Comparison of ENCODE assay signal across 8 cellular contexts in the genomic region with DNA sequence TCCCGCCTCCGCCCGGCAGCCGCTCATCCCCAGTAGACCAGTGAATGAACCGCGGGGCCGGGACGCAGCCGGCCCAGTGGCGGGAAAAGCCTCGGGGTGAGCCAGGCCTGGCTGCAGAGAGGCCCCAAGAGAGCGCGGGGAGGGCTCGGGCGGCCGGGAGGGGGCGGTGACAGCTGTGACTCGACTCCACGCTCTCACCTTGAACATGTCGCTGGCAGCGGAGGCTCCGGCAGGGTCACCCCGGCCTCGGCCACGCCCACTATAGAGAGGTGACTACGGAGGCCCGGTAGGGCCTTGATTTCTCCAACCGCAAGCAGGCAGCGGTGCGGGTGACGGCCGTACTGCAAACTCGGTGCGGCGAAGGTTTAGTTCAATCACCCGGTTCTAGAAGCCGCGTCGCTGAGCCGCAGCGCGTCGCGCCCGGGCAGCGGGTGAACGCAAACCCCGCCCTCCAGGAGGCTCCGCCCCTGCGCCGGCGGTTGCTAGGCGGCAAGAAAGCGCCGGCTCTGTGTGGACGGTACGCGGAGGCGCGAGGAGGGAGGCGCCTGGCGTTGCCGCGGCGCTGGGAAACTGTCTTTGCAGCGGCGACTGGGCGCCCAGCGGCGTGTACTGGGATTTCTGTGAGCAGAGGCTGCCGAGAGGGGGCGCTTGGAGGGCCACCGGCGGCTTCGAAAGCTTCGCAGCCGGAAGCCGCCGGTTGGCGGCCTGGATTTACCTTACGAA. TPM values are rescaled to one million over a fixed set of nuclear protein-coding genes. Genes with fewer than 3 reads are reported as not detected.
DNase-seq lines count a peak whose midpoint lies in the region; ATAC-seq and TF ChIP-seq lines count a peak whose summit lies in the region.

A gene (minus strand): TSS at position 443 of the 723 bp plus-strand sequence. CDS start 236 bp downstream, at position 207.
A gene with protein sequence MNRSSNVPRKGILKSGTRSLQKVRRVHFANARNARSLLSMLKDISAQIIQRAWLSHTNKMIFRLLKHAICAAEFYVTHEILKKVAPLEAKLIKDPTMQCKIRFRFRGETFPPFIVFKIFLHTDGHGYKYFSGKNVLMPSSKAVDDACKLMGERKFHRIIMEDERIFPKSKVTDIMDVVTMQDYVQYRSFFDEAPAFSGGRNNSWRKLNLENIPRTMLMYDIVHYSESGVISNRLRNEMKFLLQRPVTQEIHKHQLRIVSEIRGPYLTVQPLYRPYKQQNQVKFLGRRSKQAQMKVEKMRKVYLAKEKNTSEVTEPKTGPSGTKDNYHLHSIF (plus strand): TSS at position 511 of the 723 bp plus-strand sequence. CDS start 2,297 bp downstream, outside the sequence.

- no peaks in the 10 kb centered on the region for H3K9me3 Mint-ChIP-seq in Caco-2 (ENCODE audit: unreplicated experiment)
- no peaks in the 10 kb centered on the region for H3K9me3 Mint-ChIP-seq in effector memory CD8-positive, alpha-beta T cell

- CTCF ChIA-PET in Caco-2 (lab: Charles Lee): interaction anchor here (0.9 kb wide), 1 partner anchor 147 kb away, joined by 4 read pairs; a partner anchor contains a TSS

- H3K27ac ChIP-seq in mesodermal cell (ENCODE audit: low read depth, low read length, severe bottlenecking): peak within 1 kb of the TSS; percentile 85

- H3K27me3 Mint-ChIP-seq in Caco-2 (ENCODE audit: insufficient read depth, unreplicated experiment): no peaks in the 10 kb centered on the region
- no peaks in the 10 kb centered on the region for H3K27me3 Mint-ChIP-seq in effector memory CD8-positive, alpha-beta T cell

- H3K4me3 ChIP-seq in Caco-2 (ENCODE audit: low read depth, low read length) (peak within 1 kb of the TSS; percentile 39), mesodermal cell (ENCODE audit: extremely low read depth, insufficient read depth, low read length, poor library complexity, severe bottlenecking) (peak within 1 kb of the TSS; percentile 58)

- 0 to 1% methylated on average over 24 to 44 of the region's 81 CpGs for WGBS in mesodermal cell (ENCODE audit: insufficient coverage in 2 of 2), 2 experiments

- no TSS peak for BruUV-seq in Caco-2 (replicated peaks; lab: Mats Ljungman, UMichigan)

- H3K4me1 Mint-ChIP-seq in Caco-2 (ENCODE audit: low read depth, unreplicated experiment): peaks cover 8% of the 10 kb centered on the region
- H3K4me1 Mint-ChIP-seq in effector memory CD8-positive, alpha-beta T cell (ENCODE audit: low read depth in 2 of 2): peaks cover 3 to 6% of the 10 kb centered on the region in 2 donors

- peak; percentile 92 for ATAC-seq in GM21360 (IDR thresholded peaks at IDR 0.05; ENCODE audit: unreplicated experiment)
- peak; percentile 88 for ATAC-seq in effector memory CD8-positive, alpha-beta T cell (replicated peaks)

- peak; percentile 49 to 89 for TF ChIP-seq CTCF in Caco-2 (IDR thresholded peaks at IDR 0.05; ENCODE audit: insufficient read depth in 1 of 2, low read depth in 1 of 2, low read length in 1 of 2, severe bottlenecking in 1 of 2, unreplicated experiment in 1 of 2)

- H3K4me1 ChIP-seq in Caco-2 (no peaks in the 10 kb centered on the region), mesodermal cell (ENCODE audit: control insufficient read depth, insufficient read depth, low read length, poor library complexity, severe bottlenecking) (no peaks in the 10 kb centered on the region)

- H3K9me3 ChIP-seq in Caco-2: no peaks in the 10 kb centered on the region
- H3K9me3 ChIP-seq in mesodermal cell (ENCODE audit: control insufficient read depth, low read length): no peaks in the 10 kb centered on the region

- intact Hi-C loops in Caco-2 (cut with micrococcal nuclease; ENCODE audit: unreplicated experiment): loop anchor here (1.0 kb wide), 2 partner anchors 117 to 147 kb away; a partner anchor contains a TSS

- peak within 1 kb of the TSS; percentile 72 for H3K4me3 Mint-ChIP-seq in Caco-2 (ENCODE audit: unreplicated experiment)
- H3K4me3 Mint-ChIP-seq in effector memory CD8-positive, alpha-beta T cell: peak within 1 kb of the TSS; percentile 73 to 78

- H3K27ac Mint-ChIP-seq in Caco-2 (ENCODE audit: unreplicated experiment): peak within 1 kb of the TSS; percentile 61
- peak within 1 kb of the TSS; percentile 87 to 90 for H3K27ac Mint-ChIP-seq in effector memory CD8-positive, alpha-beta T cell

- DNase-seq in Caco-2 (peak; percentile 91 to 92), HT1080 (ENCODE audit: low read depth) (peak; percentile 92)
- peak; percentile 87 for DNase-seq in NK-92 treated with Interleukin-12 subunit alpha and Interleukin-12 subunit beta, amount 100 ng/mL, for 24 hours (lab: John Stamatoyannopoulos, UW)
- DNase-seq in activated CD8-positive, alpha-beta memory T cell treated with anti-CD3 and anti-CD28 coated beads for 48 hours (ENCODE audit: low read depth in 2 of 3, low spot score in 2 of 3): peak; percentile 55 to 79 (median 68)
- peak; percentile 86 to 88 (median 87) for DNase-seq in effector memory CD8-positive, alpha-beta T cell
- DNase-seq in stimulated activated CD8-positive, alpha-beta memory T cell treated with anti-CD3 and anti-CD28 coated beads, Interleukin-15, amount 100 ng/mL, for 48 hours (ENCODE audit: low read depth in 2 of 2): peak; percentile 87

- H3K36me3 Mint-ChIP-seq in Caco-2 (ENCODE audit: insufficient read depth, unreplicated experiment): no peaks in the 10 kb centered on the region
- H3K36me3 Mint-ChIP-seq in effector memory CD8-positive, alpha-beta T cell (ENCODE audit: insufficient read depth): peaks cover 10% of the 10 kb centered on the region

- no peaks in the 10 kb centered on the region for H3K27me3 ChIP-seq in Caco-2 (replicated peaks; ENCODE audit: control insufficient read depth, insufficient read depth, low read length)

- POLR2A ChIA-PET in Caco-2 (lab: Charles Lee): interaction anchor here (0.5 to 1.1 kb wide), 2 partner anchors 53 to 118 kb away, joined by 3 to 10 read pairs; no protein-coding TSS in a partner anchor

- H3K36me3 ChIP-seq in Caco-2 (ENCODE audit: control insufficient read depth, insufficient read depth, low read length) (no peaks in the 10 kb centered on the region), mesodermal cell (ENCODE audit: control insufficient read depth, insufficient read depth, low read length) (no peaks in the 10 kb centered on the region)

RNA-seq across cellular contexts. Expression of the first gene that starts in this region (rescaled TPM):
- 23.4 and 24.0 TPM in 2 replicates for total RNA-seq in Caco-2 (2022)
- total RNA-seq in HT1080 (2014; rRNA removed; shearing (Covaris generic)): 20.7 and 27.7 TPM in 2 replicates
- polyA plus RNA-seq in HT1080 (2015; cell fraction: cytosol; rRNA removed): 27.4 and 31.2 TPM in 2 replicates
- 15.4 and 17.6 TPM in 2 replicates for polyA plus RNA-seq in HT1080 (2015; cell fraction: nucleus; rRNA removed)
- polyA plus RNA-seq in mesodermal cell (2013, experiment 1 of 2): 30.2 TPM
- 45.9 TPM for polyA plus RNA-seq in mesodermal cell (2013, experiment 2 of 2)

RNA-seq across cellular contexts. Expression of the second gene that starts in this region (rescaled TPM):
- total RNA-seq in Caco-2 (2022): not detected in 2 replicates
- total RNA-seq in HT1080 (2014; rRNA removed; shearing (Covaris generic)): 0.07 TPM in 1 of 2 replicates, not detected in the other
- polyA plus RNA-seq in HT1080 (2015; cell fraction: cytosol; rRNA removed): 0.06 and 0.09 TPM in 2 replicates
- not detected in 2 replicates for polyA plus RNA-seq in HT1080 (2015; cell fraction: nucleus; rRNA removed)
- polyA plus RNA-seq in mesodermal cell (2013, experiment 1 of 2): not detected
- polyA plus RNA-seq in mesodermal cell (2013, experiment 2 of 2): not detected

Comparison
In these comparisons a context has a peak if more than half of its experiments do, and no peak if none do; other contexts are left out.
1. Peak in every context shown above with its lines: DNase-seq, ATAC-seq, H3K4me3 ChIP-seq and H3K27ac ChIP-seq.